In the genomic region with DNA sequence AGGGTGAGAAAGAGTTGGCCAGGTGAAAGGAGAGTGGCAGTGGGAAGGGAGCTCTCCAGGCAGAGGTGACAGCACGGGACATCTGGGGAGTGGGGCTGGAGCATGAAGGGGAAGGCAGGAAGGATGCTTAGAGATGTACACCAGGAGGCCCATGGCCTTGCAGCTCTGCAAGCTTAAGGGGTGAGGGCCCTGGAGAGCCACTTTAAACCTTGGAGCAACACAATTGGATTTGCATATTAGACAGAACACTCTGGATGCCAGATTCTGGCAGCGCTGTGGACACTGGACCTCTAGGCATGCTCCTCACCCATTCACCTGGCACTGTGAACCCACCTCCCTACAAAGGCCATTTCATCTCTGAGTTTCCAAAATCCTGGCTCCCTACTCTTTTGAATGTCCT, we compare ENCODE assay signal across 24 cellular contexts.
"Had no signal": no experiment of that assay in that cellular context is flagged by ENCODE, and none has a peak within 500 bp of the region (broad histone marks: within the 10 kb centered on the region; RNA-seq: fewer than 3 reads in every experiment).

No MANE protein-coding gene starts in this region.

- H3K9me3 ChIP-seq: colonic mucosa, mucosa of descending colon, psoas muscle, spleen, testis, tibial artery had no signal

- H3K4me3 Mint-ChIP-seq: effector memory CD8-positive, alpha-beta T cell; immature natural killer cell; memory B cell; mesothelial cell of epicardium; stimulated activated memory B cell treated with anti-CD40 and anti-IgM and Interleukin-4, amounts not matched to agents 10 μg/mL and 1 μg/mL and 100 μg/mL, for 72 hours; type B pancreatic cell had no signal

- ATAC-seq: effector memory CD8-positive, alpha-beta T cell; left lobe of liver; mucosa of descending colon; naive thymus-derived CD4-positive, alpha-beta T cell; psoas muscle; right cardiac atrium; stimulated activated memory B cell treated with anti-CD40 and anti-IgM and Interleukin-4, amounts not matched to agents 10 μg/mL and 1 μg/mL and 100 μg/mL, for 72 hours; stimulated activated naive CD8-positive, alpha-beta T cell treated with anti-CD3 and anti-CD28 coated beads, Interleukin-15, Interleukin-2, amounts not matched to agents 100 U/mL and 50 U/mL, for 24 hours had no signal

- H3K36me3 Mint-ChIP-seq: immature natural killer cell; mesothelial cell of epicardium; naive thymus-derived CD4-positive, alpha-beta T cell; type B pancreatic cell had no signal

- H3K4me3 ChIP-seq: colonic mucosa, lung, mucosa of descending colon, psoas muscle, skin epidermis, spleen, testis, tibial artery had no signal

- H3K27ac ChIP-seq: colonic mucosa, psoas muscle, skin epidermis, spleen, testis, tibial artery had no signal

- H3K27me3 ChIP-seq: colonic mucosa, spleen, testis, tibial artery had no signal

- H3K9me3 Mint-ChIP-seq: effector memory CD8-positive, alpha-beta T cell; immature natural killer cell; memory B cell; mesothelial cell of epicardium; stimulated activated memory B cell treated with anti-CD40 and anti-IgM and Interleukin-4, amounts not matched to agents 10 μg/mL and 1 μg/mL and 100 μg/mL, for 72 hours; type B pancreatic cell had no signal

- H3K27me3 Mint-ChIP-seq: memory B cell; stimulated activated memory B cell treated with anti-CD40 and anti-IgM and Interleukin-4, amounts not matched to agents 10 μg/mL and 1 μg/mL and 100 μg/mL, for 72 hours had no signal

- H3K4me1 Mint-ChIP-seq: nephron had no signal

- DNase-seq: colonic mucosa; effector memory CD8-positive, alpha-beta T cell; hypothalamus; immature natural killer cell; islet precursor cell; mucosa of descending colon; naive thymus-derived CD4-positive, alpha-beta T cell; nucleus accumbens; psoas muscle; right cardiac atrium; spleen; stimulated activated CD4-positive, alpha-beta T cell treated with anti-CD3 and anti-CD28 coated beads, Interleukin-4, amount 100 ng/mL, for 4 hours; stimulated activated naive CD8-positive, alpha-beta T cell treated with anti-CD3 and anti-CD28 coated beads, Interleukin-15, Interleukin-2, amounts not matched to agents 100 U/mL and 50 U/mL, for 24 hours; substantia nigra; testis had no signal

- H3K27ac Mint-ChIP-seq: effector memory CD8-positive, alpha-beta T cell; immature natural killer cell; memory B cell; mesothelial cell of epicardium; nephron; stimulated activated memory B cell treated with anti-CD40 and anti-IgM and Interleukin-4, amounts not matched to agents 10 μg/mL and 1 μg/mL and 100 μg/mL, for 72 hours; type B pancreatic cell had no signal

- H3K4me1 ChIP-seq: colonic mucosa, psoas muscle, testis had no signal

- H3K36me3 ChIP-seq: colonic mucosa, spleen, tibial artery had no signal
